Comparison of ENCODE assay signal across 1 cellular context in the genomic region with DNA sequence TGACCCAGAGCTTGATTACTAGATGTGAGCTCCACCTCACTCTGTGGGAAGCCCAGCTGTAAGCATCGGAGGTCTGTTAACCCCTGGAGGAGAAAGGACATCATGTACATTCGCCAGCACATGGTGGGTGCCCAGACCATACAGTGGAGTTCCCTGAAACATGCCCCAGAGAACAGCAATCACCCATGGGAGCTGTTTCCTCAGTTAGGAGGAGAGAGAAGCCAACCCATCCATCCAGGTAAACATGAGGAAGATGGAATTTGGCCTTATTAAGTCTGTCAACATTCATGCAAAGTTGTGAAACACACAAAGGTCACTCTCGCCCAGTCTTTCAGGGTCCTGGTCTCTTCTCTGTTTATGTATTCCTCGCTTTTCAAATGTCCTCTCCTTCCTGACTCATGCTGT.
TF ChIP-seq lines count a peak whose summit lies in the region.

No MANE protein-coding gene starts in this region.

TF ChIP-seq in HepG2, 621 proteins besides CTCF, POLR2A, EP300 and RAD21 (continued from another document and continues in another):
- TF ChIP-seq, protein P1, sequence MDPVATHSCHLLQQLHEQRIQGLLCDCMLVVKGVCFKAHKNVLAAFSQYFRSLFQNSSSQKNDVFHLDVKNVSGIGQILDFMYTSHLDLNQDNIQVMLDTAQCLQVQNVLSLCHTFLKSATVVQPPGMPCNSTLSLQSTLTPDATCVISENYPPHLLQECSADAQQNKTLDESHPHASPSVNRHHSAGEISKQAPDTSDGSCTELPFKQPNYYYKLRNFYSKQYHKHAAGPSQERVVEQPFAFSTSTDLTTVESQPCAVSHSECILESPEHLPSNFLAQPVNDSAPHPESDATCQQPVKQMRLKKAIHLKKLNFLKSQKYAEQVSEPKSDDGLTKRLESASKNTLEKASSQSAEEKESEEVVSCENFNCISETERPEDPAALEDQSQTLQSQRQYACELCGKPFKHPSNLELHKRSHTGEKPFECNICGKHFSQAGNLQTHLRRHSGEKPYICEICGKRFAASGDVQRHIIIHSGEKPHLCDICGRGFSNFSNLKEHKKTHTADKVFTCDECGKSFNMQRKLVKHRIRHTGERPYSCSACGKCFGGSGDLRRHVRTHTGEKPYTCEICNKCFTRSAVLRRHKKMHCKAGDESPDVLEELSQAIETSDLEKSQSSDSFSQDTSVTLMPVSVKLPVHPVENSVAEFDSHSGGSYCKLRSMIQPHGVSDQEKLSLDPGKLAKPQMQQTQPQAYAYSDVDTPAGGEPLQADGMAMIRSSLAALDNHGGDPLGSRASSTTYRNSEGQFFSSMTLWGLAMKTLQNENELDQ (CRISPR knock-in tag; IDR thresholded peaks at IDR 0.05; ENCODE audit: borderline replicate concordance), result no peak
- TF ChIP-seq NONO (IDR thresholded peaks at IDR 0.05), result no peak
- TF ChIP-seq NONO (CRISPR knock-in tag; conservative IDR thresholded peaks at IDR 0.05), result 0 out of 2 replicates have a peak, but pooled peaks have one; percentile 47
- 0 out of 2 replicates have a peak, but pooled peaks have one; percentile 24 for TF ChIP-seq ARNTL (CRISPR knock-in tag; IDR thresholded peaks at IDR 0.05)
- TF ChIP-seq, protein P2, sequence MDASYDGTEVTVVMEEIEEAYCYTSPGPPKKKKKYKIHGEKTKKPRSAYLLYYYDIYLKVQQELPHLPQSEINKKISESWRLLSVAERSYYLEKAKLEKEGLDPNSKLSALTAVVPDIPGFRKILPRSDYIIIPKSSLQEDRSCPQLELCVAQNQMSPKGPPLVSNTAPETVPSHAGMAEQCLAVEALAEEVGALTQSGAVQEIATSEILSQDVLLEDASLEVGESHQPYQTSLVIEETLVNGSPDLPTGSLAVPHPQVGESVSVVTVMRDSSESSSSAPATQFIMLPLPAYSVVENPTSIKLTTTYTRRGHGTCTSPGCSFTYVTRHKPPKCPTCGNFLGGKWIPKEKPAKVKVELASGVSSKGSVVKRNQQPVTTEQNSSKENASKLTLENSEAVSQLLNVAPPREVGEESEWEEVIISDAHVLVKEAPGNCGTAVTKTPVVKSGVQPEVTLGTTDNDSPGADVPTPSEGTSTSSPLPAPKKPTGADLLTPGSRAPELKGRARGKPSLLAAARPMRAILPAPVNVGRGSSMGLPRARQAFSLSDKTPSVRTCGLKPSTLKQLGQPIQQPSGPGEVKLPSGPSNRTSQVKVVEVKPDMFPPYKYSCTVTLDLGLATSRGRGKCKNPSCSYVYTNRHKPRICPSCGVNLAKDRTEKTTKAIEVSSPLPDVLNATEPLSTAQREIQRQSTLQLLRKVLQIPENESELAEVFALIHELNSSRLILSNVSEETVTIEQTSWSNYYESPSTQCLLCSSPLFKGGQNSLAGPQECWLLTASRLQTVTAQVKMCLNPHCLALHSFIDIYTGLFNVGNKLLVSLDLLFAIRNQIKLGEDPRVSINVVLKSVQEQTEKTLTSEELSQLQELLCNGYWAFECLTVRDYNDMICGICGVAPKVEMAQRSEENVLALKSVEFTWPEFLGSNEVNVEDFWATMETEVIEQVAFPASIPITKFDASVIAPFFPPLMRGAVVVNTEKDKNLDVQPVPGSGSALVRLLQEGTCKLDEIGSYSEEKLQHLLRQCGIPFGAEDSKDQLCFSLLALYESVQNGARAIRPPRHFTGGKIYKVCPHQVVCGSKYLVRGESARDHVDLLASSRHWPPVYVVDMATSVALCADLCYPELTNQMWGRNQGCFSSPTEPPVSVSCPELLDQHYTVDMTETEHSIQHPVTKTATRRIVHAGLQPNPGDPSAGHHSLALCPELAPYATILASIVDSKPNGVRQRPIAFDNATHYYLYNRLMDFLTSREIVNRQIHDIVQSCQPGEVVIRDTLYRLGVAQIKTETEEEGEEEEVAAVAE (CRISPR knock-in tag; IDR thresholded peaks at IDR 0.05; ENCODE audit: borderline replicate concordance), result 0 out of 2 replicates have a peak, but pooled peaks have one; percentile 28
- TF ChIP-seq, protein P3, sequence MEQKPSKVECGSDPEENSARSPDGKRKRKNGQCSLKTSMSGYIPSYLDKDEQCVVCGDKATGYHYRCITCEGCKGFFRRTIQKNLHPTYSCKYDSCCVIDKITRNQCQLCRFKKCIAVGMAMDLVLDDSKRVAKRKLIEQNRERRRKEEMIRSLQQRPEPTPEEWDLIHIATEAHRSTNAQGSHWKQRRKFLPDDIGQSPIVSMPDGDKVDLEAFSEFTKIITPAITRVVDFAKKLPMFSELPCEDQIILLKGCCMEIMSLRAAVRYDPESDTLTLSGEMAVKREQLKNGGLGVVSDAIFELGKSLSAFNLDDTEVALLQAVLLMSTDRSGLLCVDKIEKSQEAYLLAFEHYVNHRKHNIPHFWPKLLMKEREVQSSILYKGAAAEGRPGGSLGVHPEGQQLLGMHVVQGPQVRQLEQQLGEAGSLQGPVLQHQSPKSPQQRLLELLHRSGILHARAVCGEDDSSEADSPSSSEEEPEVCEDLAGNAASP (CRISPR knock-in tag; IDR thresholded peaks at IDR 0.05; ENCODE audit: borderline replicate concordance), result peak; percentile 43; the same call in 1 of the 2 replicates
- TF ChIP-seq, protein P4, sequence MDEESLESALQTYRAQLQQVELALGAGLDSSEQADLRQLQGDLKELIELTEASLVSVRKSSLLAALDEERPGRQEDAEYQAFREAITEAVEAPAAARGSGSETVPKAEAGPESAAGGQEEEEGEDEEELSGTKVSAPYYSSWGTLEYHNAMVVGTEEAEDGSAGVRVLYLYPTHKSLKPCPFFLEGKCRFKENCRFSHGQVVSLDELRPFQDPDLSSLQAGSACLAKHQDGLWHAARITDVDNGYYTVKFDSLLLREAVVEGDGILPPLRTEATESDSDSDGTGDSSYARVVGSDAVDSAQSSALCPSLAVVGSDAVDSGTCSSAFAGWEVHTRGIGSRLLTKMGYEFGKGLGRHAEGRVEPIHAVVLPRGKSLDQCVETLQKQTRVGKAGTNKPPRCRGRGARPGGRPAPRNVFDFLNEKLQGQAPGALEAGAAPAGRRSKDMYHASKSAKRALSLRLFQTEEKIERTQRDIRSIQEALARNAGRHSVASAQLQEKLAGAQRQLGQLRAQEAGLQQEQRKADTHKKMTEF (CRISPR knock-in tag; IDR thresholded peaks at IDR 0.05), result peak; percentile 79; the same call in 1 of the 2 replicates
- peak; percentile 77 for TF ChIP-seq SIX1 (CRISPR knock-in tag; IDR thresholded peaks at IDR 0.05; ENCODE audit: borderline replicate concordance)
- peak; percentile 77; the same call in 1 of the 2 replicates for TF ChIP-seq NCOR1 (IDR thresholded peaks at IDR 0.05; ENCODE audit: borderline replicate concordance, low read length)
- TF ChIP-seq DPF2 (CRISPR knock-in tag; IDR thresholded peaks at IDR 0.05; ENCODE audit: borderline replicate concordance, low read depth), result peak; percentile 96
- TF ChIP-seq CBX5 (CRISPR knock-in tag; IDR thresholded peaks at IDR 0.05; ENCODE audit: borderline replicate concordance), result peak; percentile 73; the same call in 1 of the 2 replicates
- TF ChIP-seq HOXA3 (CRISPR knock-in tag; IDR thresholded peaks at IDR 0.05), result peak; percentile 78
- TF ChIP-seq SOX5 (CRISPR knock-in tag; IDR thresholded peaks at IDR 0.05; ENCODE audit: borderline replicate concordance), result peak; percentile 82; the same call in 1 of the 2 replicates
- TF ChIP-seq ZNF546 (CRISPR knock-in tag; conservative IDR thresholded peaks at IDR 0.05), result no peak
- TF ChIP-seq, protein P5, sequence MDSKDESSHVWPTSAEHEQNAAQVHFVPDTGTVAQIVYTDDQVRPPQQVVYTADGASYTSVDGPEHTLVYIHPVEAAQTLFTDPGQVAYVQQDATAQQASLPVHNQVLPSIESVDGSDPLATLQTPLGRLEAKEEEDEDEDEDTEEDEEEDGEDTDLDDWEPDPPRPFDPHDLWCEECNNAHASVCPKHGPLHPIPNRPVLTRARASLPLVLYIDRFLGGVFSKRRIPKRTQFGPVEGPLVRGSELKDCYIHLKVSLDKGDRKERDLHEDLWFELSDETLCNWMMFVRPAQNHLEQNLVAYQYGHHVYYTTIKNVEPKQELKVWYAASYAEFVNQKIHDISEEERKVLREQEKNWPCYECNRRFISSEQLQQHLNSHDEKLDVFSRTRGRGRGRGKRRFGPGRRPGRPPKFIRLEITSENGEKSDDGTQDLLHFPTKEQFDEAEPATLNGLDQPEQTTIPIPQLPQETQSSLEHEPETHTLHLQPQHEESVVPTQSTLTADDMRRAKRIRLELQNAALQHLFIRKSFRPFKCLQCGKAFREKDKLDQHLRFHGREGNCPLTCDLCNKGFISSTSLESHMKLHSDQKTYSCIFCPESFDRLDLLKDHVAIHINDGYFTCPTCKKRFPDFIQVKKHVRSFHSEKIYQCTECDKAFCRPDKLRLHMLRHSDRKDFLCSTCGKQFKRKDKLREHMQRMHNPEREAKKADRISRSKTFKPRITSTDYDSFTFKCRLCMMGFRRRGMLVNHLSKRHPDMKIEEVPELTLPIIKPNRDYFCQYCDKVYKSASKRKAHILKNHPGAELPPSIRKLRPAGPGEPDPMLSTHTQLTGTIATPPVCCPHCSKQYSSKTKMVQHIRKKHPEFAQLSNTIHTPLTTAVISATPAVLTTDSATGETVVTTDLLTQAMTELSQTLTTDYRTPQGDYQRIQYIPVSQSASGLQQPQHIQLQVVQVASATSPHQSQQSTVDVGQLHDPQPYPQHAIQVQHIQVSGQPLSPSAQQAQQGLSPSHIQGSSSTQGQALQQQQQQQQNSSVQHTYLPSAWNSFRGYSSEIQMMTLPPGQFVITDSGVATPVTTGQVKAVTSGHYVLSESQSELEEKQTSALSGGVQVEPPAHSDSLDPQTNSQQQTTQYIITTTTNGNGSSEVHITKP (CRISPR knock-in tag; IDR thresholded peaks at IDR 0.05; ENCODE audit: low read depth), result no peak
- no peak for TF ChIP-seq RFX3 (CRISPR knock-in tag; IDR thresholded peaks at IDR 0.05)
- TF ChIP-seq, protein P6, sequence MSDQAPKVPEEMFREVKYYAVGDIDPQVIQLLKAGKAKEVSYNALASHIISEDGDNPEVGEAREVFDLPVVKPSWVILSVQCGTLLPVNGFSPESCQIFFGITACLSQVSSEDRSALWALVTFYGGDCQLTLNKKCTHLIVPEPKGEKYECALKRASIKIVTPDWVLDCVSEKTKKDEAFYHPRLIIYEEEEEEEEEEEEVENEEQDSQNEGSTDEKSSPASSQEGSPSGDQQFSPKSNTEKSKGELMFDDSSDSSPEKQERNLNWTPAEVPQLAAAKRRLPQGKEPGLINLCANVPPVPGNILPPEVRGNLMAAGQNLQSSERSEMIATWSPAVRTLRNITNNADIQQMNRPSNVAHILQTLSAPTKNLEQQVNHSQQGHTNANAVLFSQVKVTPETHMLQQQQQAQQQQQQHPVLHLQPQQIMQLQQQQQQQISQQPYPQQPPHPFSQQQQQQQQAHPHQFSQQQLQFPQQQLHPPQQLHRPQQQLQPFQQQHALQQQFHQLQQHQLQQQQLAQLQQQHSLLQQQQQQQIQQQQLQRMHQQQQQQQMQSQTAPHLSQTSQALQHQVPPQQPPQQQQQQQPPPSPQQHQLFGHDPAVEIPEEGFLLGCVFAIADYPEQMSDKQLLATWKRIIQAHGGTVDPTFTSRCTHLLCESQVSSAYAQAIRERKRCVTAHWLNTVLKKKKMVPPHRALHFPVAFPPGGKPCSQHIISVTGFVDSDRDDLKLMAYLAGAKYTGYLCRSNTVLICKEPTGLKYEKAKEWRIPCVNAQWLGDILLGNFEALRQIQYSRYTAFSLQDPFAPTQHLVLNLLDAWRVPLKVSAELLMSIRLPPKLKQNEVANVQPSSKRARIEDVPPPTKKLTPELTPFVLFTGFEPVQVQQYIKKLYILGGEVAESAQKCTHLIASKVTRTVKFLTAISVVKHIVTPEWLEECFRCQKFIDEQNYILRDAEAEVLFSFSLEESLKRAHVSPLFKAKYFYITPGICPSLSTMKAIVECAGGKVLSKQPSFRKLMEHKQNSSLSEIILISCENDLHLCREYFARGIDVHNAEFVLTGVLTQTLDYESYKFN (CRISPR knock-in tag; conservative IDR thresholded peaks at IDR 0.05), result peak; percentile 96
- TF ChIP-seq TBX3 (IDR thresholded peaks at IDR 0.05; ENCODE audit: borderline replicate concordance), result 0 out of 2 replicates have a peak, but pooled peaks have one; percentile 62
- TF ChIP-seq, protein P7, sequence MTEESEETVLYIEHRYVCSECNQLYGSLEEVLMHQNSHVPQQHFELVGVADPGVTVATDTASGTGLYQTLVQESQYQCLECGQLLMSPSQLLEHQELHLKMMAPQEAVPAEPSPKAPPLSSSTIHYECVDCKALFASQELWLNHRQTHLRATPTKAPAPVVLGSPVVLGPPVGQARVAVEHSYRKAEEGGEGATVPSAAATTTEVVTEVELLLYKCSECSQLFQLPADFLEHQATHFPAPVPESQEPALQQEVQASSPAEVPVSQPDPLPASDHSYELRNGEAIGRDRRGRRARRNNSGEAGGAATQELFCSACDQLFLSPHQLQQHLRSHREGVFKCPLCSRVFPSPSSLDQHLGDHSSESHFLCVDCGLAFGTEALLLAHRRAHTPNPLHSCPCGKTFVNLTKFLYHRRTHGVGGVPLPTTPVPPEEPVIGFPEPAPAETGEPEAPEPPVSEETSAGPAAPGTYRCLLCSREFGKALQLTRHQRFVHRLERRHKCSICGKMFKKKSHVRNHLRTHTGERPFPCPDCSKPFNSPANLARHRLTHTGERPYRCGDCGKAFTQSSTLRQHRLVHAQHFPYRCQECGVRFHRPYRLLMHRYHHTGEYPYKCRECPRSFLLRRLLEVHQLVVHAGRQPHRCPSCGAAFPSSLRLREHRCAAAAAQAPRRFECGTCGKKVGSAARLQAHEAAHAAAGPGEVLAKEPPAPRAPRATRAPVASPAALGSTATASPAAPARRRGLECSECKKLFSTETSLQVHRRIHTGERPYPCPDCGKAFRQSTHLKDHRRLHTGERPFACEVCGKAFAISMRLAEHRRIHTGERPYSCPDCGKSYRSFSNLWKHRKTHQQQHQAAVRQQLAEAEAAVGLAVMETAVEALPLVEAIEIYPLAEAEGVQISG (CRISPR knock-in tag; IDR thresholded peaks at IDR 0.05), result peak; percentile 57
- TF ChIP-seq, protein P8, sequence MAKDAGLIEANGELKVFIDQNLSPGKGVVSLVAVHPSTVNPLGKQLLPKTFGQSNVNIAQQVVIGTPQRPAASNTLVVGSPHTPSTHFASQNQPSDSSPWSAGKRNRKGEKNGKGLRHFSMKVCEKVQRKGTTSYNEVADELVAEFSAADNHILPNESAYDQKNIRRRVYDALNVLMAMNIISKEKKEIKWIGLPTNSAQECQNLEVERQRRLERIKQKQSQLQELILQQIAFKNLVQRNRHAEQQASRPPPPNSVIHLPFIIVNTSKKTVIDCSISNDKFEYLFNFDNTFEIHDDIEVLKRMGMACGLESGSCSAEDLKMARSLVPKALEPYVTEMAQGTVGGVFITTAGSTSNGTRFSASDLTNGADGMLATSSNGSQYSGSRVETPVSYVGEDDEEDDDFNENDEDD (CRISPR knock-in tag; IDR thresholded peaks at IDR 0.05; ENCODE audit: borderline replicate concordance), result no peak
- TF ChIP-seq, protein P9, sequence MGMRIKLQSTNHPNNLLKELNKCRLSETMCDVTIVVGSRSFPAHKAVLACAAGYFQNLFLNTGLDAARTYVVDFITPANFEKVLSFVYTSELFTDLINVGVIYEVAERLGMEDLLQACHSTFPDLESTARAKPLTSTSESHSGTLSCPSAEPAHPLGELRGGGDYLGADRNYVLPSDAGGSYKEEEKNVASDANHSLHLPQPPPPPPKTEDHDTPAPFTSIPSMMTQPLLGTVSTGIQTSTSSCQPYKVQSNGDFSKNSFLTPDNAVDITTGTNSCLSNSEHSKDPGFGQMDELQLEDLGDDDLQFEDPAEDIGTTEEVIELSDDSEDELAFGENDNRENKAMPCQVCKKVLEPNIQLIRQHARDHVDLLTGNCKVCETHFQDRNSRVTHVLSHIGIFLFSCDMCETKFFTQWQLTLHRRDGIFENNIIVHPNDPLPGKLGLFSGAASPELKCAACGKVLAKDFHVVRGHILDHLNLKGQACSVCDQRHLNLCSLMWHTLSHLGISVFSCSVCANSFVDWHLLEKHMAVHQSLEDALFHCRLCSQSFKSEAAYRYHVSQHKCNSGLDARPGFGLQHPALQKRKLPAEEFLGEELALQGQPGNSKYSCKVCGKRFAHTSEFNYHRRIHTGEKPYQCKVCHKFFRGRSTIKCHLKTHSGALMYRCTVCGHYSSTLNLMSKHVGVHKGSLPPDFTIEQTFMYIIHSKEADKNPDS (CRISPR knock-in tag; IDR thresholded peaks at IDR 0.05), result no peak
- TF ChIP-seq GFI1 (CRISPR knock-in tag; IDR thresholded peaks at IDR 0.05; ENCODE audit: borderline replicate concordance), result peak; percentile 80
- no peak for TF ChIP-seq POLR2G (IDR thresholded peaks at IDR 0.05; ENCODE audit: low read depth, low read length)
- TF ChIP-seq RXRB (CRISPR knock-in tag; IDR thresholded peaks at IDR 0.05; ENCODE audit: borderline replicate concordance), result peak; percentile 81
- TF ChIP-seq KDM2A (CRISPR knock-in tag; IDR thresholded peaks at IDR 0.05; ENCODE audit: borderline replicate concordance, low read depth), result no peak
